In the genomic region with DNA sequence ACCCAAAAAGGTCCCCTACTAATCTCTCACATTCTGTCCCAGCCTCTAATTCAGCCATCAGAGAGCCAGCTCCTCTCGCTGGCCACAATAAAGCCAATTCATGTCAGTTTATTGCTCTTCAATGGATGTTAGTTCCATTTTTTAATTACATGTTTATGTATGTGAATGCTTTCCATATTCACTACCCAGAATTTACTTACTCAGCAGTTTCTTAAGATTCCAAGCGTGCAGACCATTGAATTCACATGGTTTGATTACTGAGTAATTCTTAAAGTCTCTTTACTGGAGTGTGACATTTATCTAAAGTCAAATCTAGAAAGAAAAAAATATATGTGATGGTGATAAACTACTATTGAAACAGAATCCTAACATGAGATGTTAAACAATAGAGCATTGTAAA, we compare ENCODE assay signal across 18 cellular contexts.
DNase-seq lines count a peak whose midpoint lies in the region; ATAC-seq, FAIRE-seq and TF ChIP-seq lines count a peak whose summit lies in the region.
"Had no signal": no experiment of that assay in that cellular context is flagged by ENCODE, and none has a peak within 500 bp of the region (broad histone marks: within the 10 kb centered on the region; RNA-seq: fewer than 3 reads in every experiment).

No MANE protein-coding gene starts in this region.

- H3K36me3 ChIP-seq in IMR-90 (ENCODE audit: control insufficient read depth, insufficient read depth, low read length): no peaks in the 10 kb centered on the region
- H3K36me3 ChIP-seq in SK-N-MC (ENCODE audit: insufficient read depth, low read length): no peaks in the 10 kb centered on the region
- H3K36me3 ChIP-seq in trophoblast cell (ENCODE audit: control insufficient read depth in 1 of 2, insufficient read depth in 2 of 2, low read length in 2 of 2): no peaks in the 10 kb centered on the region

- no TSS peak for BruUV-seq in IMR-90 (replicated peaks; lab: Mats Ljungman, UMichigan)

- H3K4me1 ChIP-seq in A549: no peaks in the 10 kb centered on the region
- H3K4me1 ChIP-seq in IMR-90 (ENCODE audit: control insufficient read depth, insufficient read depth, low read length): no peaks in the 10 kb centered on the region
- H3K4me1 ChIP-seq in trophoblast cell (ENCODE audit: control insufficient read depth in 1 of 2, insufficient read depth in 2 of 2, low read length in 2 of 2): peaks cover 0 to 2% of the 10 kb centered on the region in 2 experiments

- H2AK9ac ChIP-seq in IMR-90 (replicated peaks; ENCODE audit: low read depth, low read length, poor library complexity): no peak overlapping the region

- H2BK15ac ChIP-seq in IMR-90 (ENCODE audit: low read depth, low read length): no peak overlapping the region

- H3K27me3 ChIP-seq in IMR-90 (ENCODE audit: control insufficient read depth, insufficient read depth, low read length): peaks cover 2% of the 10 kb centered on the region; the same call in 1 of the 2 replicates
- H3K27me3 ChIP-seq in trophoblast cell (ENCODE audit: insufficient read depth, low read length): no peaks in the 10 kb centered on the region

- H4K91ac ChIP-seq in IMR-90 (ENCODE audit: insufficient read depth, low read depth, low read length) (no peak overlapping the region), trophoblast cell (ENCODE audit: low read depth, low read length) (no peak overlapping the region)

- CTCF ChIA-PET in A549 (lab: Yijun Ruan, JAX) (interaction anchor here (1.5 kb wide), 1 partner anchor 426 kb away, joined by 4 read pairs; no protein-coding TSS in a partner anchor), IMR-90 (lab: Yijun Ruan, JAX) (interaction anchor here (1.4 kb wide), 1 partner anchor 10 kb away, joined by 3 read pairs; no protein-coding TSS in a partner anchor)

- no peaks in the 10 kb centered on the region for H4K20me1 ChIP-seq in IMR-90 (ENCODE audit: insufficient read depth, low read length)

- H3K18ac ChIP-seq in IMR-90 (ENCODE audit: low read depth, low read length) (no peak overlapping the region), trophoblast cell (ENCODE audit: low read length) (no peak overlapping the region)

- H2BK12ac ChIP-seq in trophoblast cell (ENCODE audit: low read length): peak overlapping the region; percentile 95

- no peak for TF ChIP-seq CTCF in A549 (IDR thresholded peaks at IDR 0.05)
- no peak for TF ChIP-seq CTCF in IMR-90 (conservative IDR thresholded peaks at IDR 0.05; ENCODE audit: low read depth, low read length)

- H2BK20ac ChIP-seq in IMR-90 (ENCODE audit: low read depth, low read length): no peak overlapping the region

- no peak for TF ChIP-seq RAD21 in A549 (conservative IDR thresholded peaks at IDR 0.05 in 1 of 2, IDR thresholded peaks at IDR 0.05 in 1 of 2)
- TF ChIP-seq RAD21 in IMR-90 (IDR thresholded peaks at IDR 0.05; ENCODE audit: low read length): no peak

- H3K9ac ChIP-seq in IMR-90 (ENCODE audit: low read depth, low read length) (no peak overlapping the region), SK-N-MC (ENCODE audit: insufficient read length) (no peak overlapping the region), trophoblast cell (ENCODE audit: low read length) (no peak overlapping the region)
- H3K9ac ChIP-seq: GM23248 had no signal

- H4K8ac ChIP-seq in IMR-90 (ENCODE audit: low read depth in 2 of 2, low read length in 2 of 2) (no peak overlapping the region), trophoblast cell (ENCODE audit: low read depth, low read length) (no peak overlapping the region)

- no peak overlapping the region for H3K4me2 ChIP-seq in A549
- H3K4me2 ChIP-seq in IMR-90 (ENCODE audit: low read depth, low read length): no peak overlapping the region
- no peak overlapping the region for H3K4me2 ChIP-seq in trophoblast cell (ENCODE audit: low read length)

- H2AFZ ChIP-seq in IMR-90 (replicated peaks; ENCODE audit: low read length, poor library complexity): no peak overlapping the region
- H2AFZ ChIP-seq in trophoblast cell (ENCODE audit: insufficient read depth, low read length, poor library complexity): no peak overlapping the region
- H2AFZ ChIP-seq: GM23248 had no signal

- no peak overlapping the region for H4K5ac ChIP-seq in IMR-90 (ENCODE audit: low read depth, low read length)

- TF ChIP-seq POLR2A in A549 (IDR thresholded peaks at IDR 0.05; ENCODE audit: low read length) (no peak), IMR-90 (IDR thresholded peaks at IDR 0.05; ENCODE audit: low read depth, low read length) (no peak)

- dilution Hi-C loops in IMR-90 (cut with HindIII; ENCODE audit: low sequenced_read_pairs, unreplicated experiment): no loop called here

- no peak for ATAC-seq in A549
- ATAC-seq in IMR-90 (ENCODE audit: low read depth): no peak

- POLR2A ChIA-PET in A549 (lab: Yijun Ruan, JAX): no interaction called here
- POLR2A ChIA-PET in IMR-90 (lab: Charles Lee; ENCODE audit: unreplicated experiment): no interaction called here

- H3K9me3 ChIP-seq in A549 (no peaks in the 10 kb centered on the region), IMR-90 (ENCODE audit: control insufficient read depth, insufficient read depth, low read length) (no peaks in the 10 kb centered on the region), SK-N-MC (ENCODE audit: low read depth, low read length) (no peaks in the 10 kb centered on the region), trophoblast cell (ENCODE audit: insufficient read depth, low read depth, low read length) (no peaks in the 10 kb centered on the region)

- H3K79me2 ChIP-seq in trophoblast cell (ENCODE audit: control insufficient read depth, insufficient read depth, low read length, poor library complexity): no peaks in the 10 kb centered on the region

- DNase-seq in A549 (ENCODE audit: low read depth in 1 of 2, low spot score in 1 of 2) (no peak), IMR-90 (no peak), SK-N-MC (ENCODE audit: low read depth, low spot score) (no peak), trophoblast cell (no peak), NCI-H345 treated with DMSO at 0.1 percent for 48 hours (lab: John Stamatoyannopoulos, UW; ENCODE audit: unreplicated experiment) (no peak), NCI-H748 treated with DMSO at 0.1 percent for 48 hours (lab: John Stamatoyannopoulos, UW) (no peak)
- no peak for DNase-seq in stimulated activated CD4-positive, alpha-beta T cell treated with anti-CD3 and anti-CD28 coated beads, Interleukin-2, amount 100 ng/mL, for 24 hours
- DNase-seq: 8988T; C1 segment of cervical spinal cord; Calu3; CD4-positive, alpha-beta memory T cell; COR-L47; DND-41; GM23248; H9; HFFc6 had no signal

- no peak overlapping the region for H3K27ac ChIP-seq in A549
- H3K27ac ChIP-seq in IMR-90 (ENCODE audit: insufficient read depth, low read length): no peak overlapping the region
- peak overlapping the region; percentile 6; the same call in 1 of the 2 replicates for H3K27ac ChIP-seq in SK-N-MC
- H3K27ac ChIP-seq in trophoblast cell (ENCODE audit: low read depth, low read length): no peak overlapping the region
- H3K27ac ChIP-seq: GM23248 had no signal

- no peak overlapping the region for H2BK120ac ChIP-seq in IMR-90 (ENCODE audit: low read depth, low read length)
- H2BK120ac ChIP-seq in trophoblast cell (ENCODE audit: insufficient read depth, low read length, poor library complexity): no peak overlapping the region

- H3K4ac ChIP-seq in IMR-90 (ENCODE audit: low read depth, low read length) (no peak overlapping the region), trophoblast cell (ENCODE audit: low read depth, low read length) (no peak overlapping the region)

- no peak overlapping the region for H2BK5ac ChIP-seq in IMR-90 (ENCODE audit: low read depth, low read length, poor library complexity, severe bottlenecking)
- H2BK5ac ChIP-seq in trophoblast cell (ENCODE audit: low read depth, low read length, poor library complexity): no peak overlapping the region

- H2AK5ac ChIP-seq in IMR-90 (ENCODE audit: low read depth, low read length) (no peak overlapping the region), trophoblast cell (ENCODE audit: low read length) (no peak overlapping the region)

- no peak overlapping the region for H3K56ac ChIP-seq in IMR-90 (ENCODE audit: extremely low read depth, insufficient read depth, low read length)

- no peaks in the 10 kb centered on the region for H3K9me1 ChIP-seq in IMR-90 (ENCODE audit: insufficient read depth, low read length)

- no peak overlapping the region for H3K14ac ChIP-seq in IMR-90 (replicated peaks; ENCODE audit: low read depth, low read length)
- H3K14ac ChIP-seq in trophoblast cell (ENCODE audit: low read length): no peak overlapping the region

- H4K12ac ChIP-seq in trophoblast cell (ENCODE audit: low read depth, low read length): no peak overlapping the region

- in situ Hi-C loops in IMR-90 (cut with MboI; ENCODE audit: low sequenced_read_pairs): no loop called here

- no peak overlapping the region for H3K23ac ChIP-seq in IMR-90 (ENCODE audit: low read depth, low read length)
- H3K23ac ChIP-seq in trophoblast cell (ENCODE audit: low read length): no peak overlapping the region

- H3K79me1 ChIP-seq in IMR-90 (ENCODE audit: low read depth in 1 of 2, low read length in 2 of 2) (no peaks in the 10 kb centered on the region), trophoblast cell (ENCODE audit: low read length) (peaks cover 6% of the 10 kb centered on the region)

- TF ChIP-seq EP300 in A549 (IDR thresholded peaks at IDR 0.05): no peak

- intact Hi-C loops in IMR-90 (cut with micrococcal nuclease): no loop called here

- 73% methylated on average over 2 of the region's 2 CpGs for WGBS in A549 (ENCODE audit: missing lambda C conversion rate)
- whole genome bisulfite sequencing in IMR-90 (ENCODE audit: extremely low coverage in 2 of 2, insufficient read length in 1 of 2), 2 experiments: no CpG with 5 or more reads among the region's 2 CpGs
- WGBS in trophoblast cell (ENCODE audit: extremely low coverage, insufficient coverage, insufficient read length): no CpG with 5 or more reads among the region's 2 CpGs

- H3K4me3 ChIP-seq in A549 (no peak overlapping the region), IMR-90 (ENCODE audit: insufficient read depth, low read depth, low read length) (no peak overlapping the region), SK-N-MC (no peak overlapping the region), trophoblast cell (ENCODE audit: low read depth, low read length) (no peak overlapping the region)
- H3K4me3 ChIP-seq: GM23248 had no signal

- no peak for FAIRE-seq in A549 (lab: Jason Lieb, UNC)
- FAIRE-seq: GM12892, GM19239 had no signal

TF ChIP-seq in A549, 52 proteins besides CTCF, POLR2A, EP300 and RAD21:
- TF ChIP-seq KDM1A (IDR thresholded peaks at IDR 0.05; ENCODE audit: low read depth): no peak
- peak; percentile 96 for TF ChIP-seq MAFK (IDR thresholded peaks at IDR 0.05; ENCODE audit: partially characterized antibody)

TF ChIP-seq in IMR-90, 13 proteins besides CTCF, POLR2A, EP300 and RAD21 (continues in another document):
- no peak for TF ChIP-seq MXI1 (IDR thresholded peaks at IDR 0.05; ENCODE audit: borderline replicate concordance, low read depth, low read length)
- TF ChIP-seq NFE2L2 (IDR thresholded peaks at IDR 0.05; ENCODE audit: low read depth, low read length): no peak
